In genomic region chr10:131729361-131729760, GRCh38 we compare ENCODE assay signal across 18 cellular contexts.
DNase-seq lines count a peak whose midpoint lies in the region; ATAC-seq and TF ChIP-seq lines count a peak whose summit lies in the region.
"Had no signal": no experiment of that assay in that cellular context is flagged by ENCODE, and none has a peak within 500 bp of the region (broad histone marks: within the 10 kb centered on the region; RNA-seq: fewer than 3 reads in every experiment).

No MANE protein-coding gene starts in this region.

- peaks cover 0 to 19% of the 10 kb centered on the region in 2 experiments; a peak in 1 of 4 replicates for H3K4me1 ChIP-seq in SK-N-SH (ENCODE audit: control insufficient read depth in 1 of 2, insufficient read depth in 2 of 2, low read depth in 1 of 2, low read length in 1 of 2)
- H3K4me1 ChIP-seq: BE2C had no signal

- intact Hi-C loops in sciatic nerve (cut with DNase I): no loop called here

- no peak overlapping the region for H3K9ac ChIP-seq in SK-N-SH

- H3K4me2 ChIP-seq in SK-N-SH: no peak overlapping the region
- H3K4me2 ChIP-seq: PC-9 had no signal

- no peaks in the 10 kb centered on the region for H3K4me1 Mint-ChIP-seq in glutamatergic neuron (ENCODE audit: low read depth, unreplicated experiment)

- peaks cover 4% of the 10 kb centered on the region for H3K9me3 Mint-ChIP-seq in glutamatergic neuron (ENCODE audit: unreplicated experiment)

- H3K27me3 Mint-ChIP-seq in glutamatergic neuron (ENCODE audit: unreplicated experiment): no peaks in the 10 kb centered on the region

- no peak overlapping the region for H3K27ac Mint-ChIP-seq in glutamatergic neuron (ENCODE audit: unreplicated experiment)
- H3K27ac Mint-ChIP-seq: CD4-positive, alpha-beta memory T cell had no signal

- no peak for TF ChIP-seq EP300 in SK-N-SH (IDR thresholded peaks at IDR 0.05; ENCODE audit: borderline replicate concordance in 1 of 2, low read depth in 1 of 2, low read length in 1 of 2)

- H3K4me3 ChIP-seq in SK-N-SH (ENCODE audit: low read depth in 2 of 2, low read length in 1 of 2) (no peak overlapping the region), H7 (ENCODE audit: insufficient read depth, low read depth, low read length) (no peak overlapping the region)
- H3K4me3 ChIP-seq: MG63, PC-9 had no signal

- H3K36me3 ChIP-seq in SK-N-SH (replicated peaks in 1 of 2; ENCODE audit: control insufficient read depth in 1 of 2, insufficient read depth in 2 of 2, low read length in 1 of 2) (no peaks in the 10 kb centered on the region), H7 (replicated peaks; ENCODE audit: control insufficient read depth, insufficient read depth, low read length) (no peaks in the 10 kb centered on the region)
- H3K36me3 ChIP-seq: BE2C, MG63 had no signal

- TF ChIP-seq RAD21 in SK-N-SH (IDR thresholded peaks at IDR 0.05; ENCODE audit: low read length): no peak

- no peak overlapping the region for H2AFZ ChIP-seq in SK-N-SH (ENCODE audit: low read depth)
- H2AFZ ChIP-seq: PC-9 had no signal

- POLR2A ChIA-PET in SK-N-SH (lab: Yijun Ruan, JAX): no interaction called here

- CTCF ChIA-PET in SK-N-SH (lab: Yijun Ruan, JAX): no interaction called here

- ATAC-seq in SK-N-SH treated with all-trans-retinoic acid at 6 μM for 48 hours (no peak), sciatic nerve (no peak), HG03460 (IDR thresholded peaks at IDR 0.05; ENCODE audit: unreplicated experiment) (no peak)

- no peaks in the 10 kb centered on the region for H3K79me2 ChIP-seq in SK-N-SH (ENCODE audit: insufficient read depth)

- H4K20me1 ChIP-seq in SK-N-SH (ENCODE audit: insufficient read depth): no peaks in the 10 kb centered on the region

- no peak overlapping the region for H3K4me3 Mint-ChIP-seq in glutamatergic neuron (ENCODE audit: unreplicated experiment)
- H3K4me3 Mint-ChIP-seq: CD4-positive, alpha-beta memory T cell had no signal

- H3K9me3 ChIP-seq in SK-N-SH: no peaks in the 10 kb centered on the region
- H3K9me3 ChIP-seq: BE2C, MG63 had no signal

- H3K27me3 ChIP-seq in SK-N-SH (ENCODE audit: insufficient read depth) (no peaks in the 10 kb centered on the region), H7 (ENCODE audit: control insufficient read depth, insufficient read depth, low read length) (no peaks in the 10 kb centered on the region; the same call in none of the 2 replicates)
- H3K27me3 ChIP-seq: BE2C, MG63 had no signal

- H3K36me3 Mint-ChIP-seq in glutamatergic neuron (ENCODE audit: unreplicated experiment): peaks cover 6% of the 10 kb centered on the region
- H3K36me3 Mint-ChIP-seq: CD4-positive, alpha-beta memory T cell had no signal

- 39% methylated on average over 6 of the region's 6 CpGs for WGBS in SK-N-SH (ENCODE audit: low lambda C conversion rate)

- no peaks in the 10 kb centered on the region for H3K9me2 ChIP-seq in SK-N-SH

- no peaks in the 10 kb centered on the region for H3F3A ChIP-seq in SK-N-SH (replicated peaks; ENCODE audit: insufficient read depth)

- TF ChIP-seq CTCF in SK-N-SH (IDR thresholded peaks at IDR 0.05) (no peak), glutamatergic neuron (IDR thresholded peaks at IDR 0.05; ENCODE audit: partially characterized antibody, unreplicated experiment) (no peak)

- DNase-seq in SK-N-SH: peak; percentile 17
- peak; percentile 35 for DNase-seq in H7
- DNase-seq in islet precursor cell: peak; percentile 43
- peak; percentile 32 for DNase-seq in sciatic nerve (ENCODE audit: low spot score)
- no peak for DNase-seq in SHP77 (lab: John Stamatoyannopoulos, UW)
- no peak for DNase-seq in glutamatergic neuron
- DNase-seq: BE2C; CD4-positive, alpha-beta memory T cell; GOT3; MG63; NCI-H1092; NCI-H146; NCI-H2081 treated with DMSO at 0.1 percent for 48 hours; NCI-H510A treated with DMSO at 0.1 percent for 48 hours; PC-9 had no signal

- no peak overlapping the region for H3K27ac ChIP-seq in SK-N-SH (ENCODE audit: low read depth in 2 of 2, low read length in 1 of 2)
- H3K27ac ChIP-seq: 22Rv1, PC-9 had no signal

TF ChIP-seq in SK-N-SH, 30 proteins besides CTCF, POLR2A, EP300 and RAD21 (continues in another document):
- no peak for TF ChIP-seq GABPA (IDR thresholded peaks at IDR 0.05; ENCODE audit: low read depth)
- no peak for TF ChIP-seq IRF3 (IDR thresholded peaks at IDR 0.05; ENCODE audit: low read depth, low read length)
- no peak for TF ChIP-seq REST (IDR thresholded peaks at IDR 0.05; ENCODE audit: low read depth, low read length)
- TF ChIP-seq CHD2 (IDR thresholded peaks at IDR 0.05; ENCODE audit: low read length, partially characterized antibody): no peak
- TF ChIP-seq NRF1 (IDR thresholded peaks at IDR 0.05; ENCODE audit: low read depth, low read length): no peak

TF ChIP-seq in SK-N-SH treated with all-trans-retinoic acid at 6 μM for 48 hours, 23 proteins besides CTCF, POLR2A, EP300 and RAD21:
- TF ChIP-seq POU6F1 (CRISPR knock-in tag; IDR thresholded peaks at IDR 0.05; ENCODE audit: borderline replicate concordance, low read depth) (no peak), ZNF8 (CRISPR knock-in tag; IDR thresholded peaks at IDR 0.05) (no peak), ZC3H10 (CRISPR knock-in tag; IDR thresholded peaks at IDR 0.05) (no peak)

Comparison
In these comparisons a context has a peak if more than half of its experiments do, and no peak if none do; other contexts are left out.
1. DNase-seq: peak in SK-N-SH (single experiment), H7 (single experiment), islet precursor cell (single experiment) and sciatic nerve (single experiment); none in SHP77 (0 of 2) and glutamatergic neuron (single experiment).